9 cellular contexts compared by ENCODE assay signal in genomic region chr7:127885843-127886242, GRCh38.
A peak's percentile ranks its signal among the peaks of the same experiment; 100 is the strongest.
DNase-seq lines count a peak whose midpoint lies in the region; ATAC-seq and TF ChIP-seq lines count a peak whose summit lies in the region.
"Had no signal": no experiment of that assay in that cellular context is flagged by ENCODE, and none has a peak within 500 bp of the region (broad histone marks: within the 10 kb centered on the region; RNA-seq: fewer than 3 reads in every experiment).

No MANE protein-coding gene starts in this region.

- H3K4me1 Mint-ChIP-seq in stimulated activated naive CD8-positive, alpha-beta T cell treated with anti-CD3 and anti-CD28 coated beads, Interleukin-15, Interleukin-2, amounts not matched to agents 100 ng/mL and 50 ng/mL, for 24 hours (ENCODE audit: low read depth), result peaks cover 14% of the 10 kb centered on the region

- peak overlapping the region; percentile 19 for H3K27ac Mint-ChIP-seq in stimulated activated naive CD8-positive, alpha-beta T cell treated with anti-CD3 and anti-CD28 coated beads, Interleukin-15, Interleukin-2, amounts not matched to agents 100 ng/mL and 50 ng/mL, for 24 hours
- H3K27ac Mint-ChIP-seq: activated T-cell treated with anti-CD3 and anti-CD28 coated beads, Interleukin-2, amount 50 U/mL, for 72 hours had no signal

- no peak for DNase-seq in stimulated activated naive CD8-positive, alpha-beta T cell treated with anti-CD3 and anti-CD28 coated beads, Interleukin-15, Interleukin-2, amounts not matched to agents 100 U/mL and 50 U/mL, for 24 hours
- DNase-seq in brain microvascular endothelial cell (peak; percentile 70), kidney glomerular epithelial cell (lab: John Stamatoyannopoulos, UW) (peak; percentile 33), SW480 (ENCODE audit: low spot score) (no peak), AML-193 (lab: John Stamatoyannopoulos, UW) (no peak)
- DNase-seq in activated CD4-positive, CD25-positive, alpha-beta regulatory T cell treated with anti-CD3 and anti-CD28 coated beads, Interleukin-2, amount 50 U/mL, for 72 hours, result no peak
- DNase-seq: activated T-cell treated with anti-CD3 and anti-CD28 coated beads, Interleukin-2, amount 50 U/mL, for 72 hours had no signal

- peaks cover 56% of the 10 kb centered on the region for H3K36me3 Mint-ChIP-seq in stimulated activated naive CD8-positive, alpha-beta T cell treated with anti-CD3 and anti-CD28 coated beads, Interleukin-15, Interleukin-2, amounts not matched to agents 100 ng/mL and 50 ng/mL, for 24 hours (ENCODE audit: low read depth)

- peaks cover 12% of the 10 kb centered on the region for H3K36me3 ChIP-seq in brain microvascular endothelial cell (replicated peaks)

- TF ChIP-seq CTCF in brain microvascular endothelial cell (IDR thresholded peaks at IDR 0.05; ENCODE audit: low read depth, low read length, missing control alignments), result no peak

- in situ Hi-C loops in brain microvascular endothelial cell (cut with HindIII; ENCODE audit: low pct_ligation_motif_present, low sequenced_read_pairs), result no loop called here

- H3K4me3 ChIP-seq in brain microvascular endothelial cell (ENCODE audit: low read depth, low read length), result no peak overlapping the region

- no peak for ATAC-seq in stimulated activated naive CD8-positive, alpha-beta T cell treated with anti-CD3 and anti-CD28 coated beads, Interleukin-15, Interleukin-2, amounts not matched to agents 100 U/mL and 50 U/mL, for 24 hours
- no peak for ATAC-seq in HG02763 (IDR thresholded peaks at IDR 0.05; ENCODE audit: unreplicated experiment)
- ATAC-seq: activated T-cell treated with anti-CD3 and anti-CD28 coated beads, Interleukin-2, amount 50 U/mL, for 72 hours had no signal

- H3K4me3 Mint-ChIP-seq in stimulated activated naive CD8-positive, alpha-beta T cell treated with anti-CD3 and anti-CD28 coated beads, Interleukin-15, Interleukin-2, amounts not matched to agents 100 ng/mL and 50 ng/mL, for 24 hours, result no peak overlapping the region
- H3K4me3 Mint-ChIP-seq: activated T-cell treated with anti-CD3 and anti-CD28 coated beads, Interleukin-2, amount 50 U/mL, for 72 hours had no signal

- no peaks in the 10 kb centered on the region for H3K27me3 Mint-ChIP-seq in stimulated activated naive CD8-positive, alpha-beta T cell treated with anti-CD3 and anti-CD28 coated beads, Interleukin-15, Interleukin-2, amounts not matched to agents 100 ng/mL and 50 ng/mL, for 24 hours

- H3K9me3 Mint-ChIP-seq in stimulated activated naive CD8-positive, alpha-beta T cell treated with anti-CD3 and anti-CD28 coated beads, Interleukin-15, Interleukin-2, amounts not matched to agents 100 ng/mL and 50 ng/mL, for 24 hours, result no peaks in the 10 kb centered on the region
- H3K9me3 Mint-ChIP-seq: activated T-cell treated with anti-CD3 and anti-CD28 coated beads, Interleukin-2, amount 50 U/mL, for 72 hours had no signal

- no peaks in the 10 kb centered on the region for H3K27me3 ChIP-seq in brain microvascular endothelial cell (replicated peaks)

- peak overlapping the region; percentile 35 for H3K27ac ChIP-seq in brain microvascular endothelial cell

Comparison
In these comparisons a context has a peak if more than half of its experiments do, and no peak if none do; other contexts are left out.
1. DNase-seq: peak in brain microvascular endothelial cell (single experiment) and kidney glomerular epithelial cell (single experiment); none in stimulated activated naive CD8-positive, alpha-beta T cell treated with anti-CD3 and anti-CD28 coated beads, Interleukin-15, Interleukin-2, amounts not matched to agents 100 U/mL and 50 U/mL, for 24 hours (single experiment), activated CD4-positive, CD25-positive, alpha-beta regulatory T cell treated with anti-CD3 and anti-CD28 coated beads, Interleukin-2, amount 50 U/mL, for 72 hours (single experiment), SW480 (single experiment) and AML-193 (0 of 2).